In genomic region chr3:150373234-150373633, GRCh38 we compare ENCODE assay signal across 17 cellular contexts. TPM values are rescaled to one million over a fixed set of nuclear protein-coding genes. Genes with fewer than 3 reads are reported as not detected.
DNase-seq lines count a peak whose midpoint lies in the region; ATAC-seq and TF ChIP-seq lines count a peak whose summit lies in the region.
"Had no signal": no experiment of that assay in that cellular context is flagged by ENCODE, and none has a peak within 500 bp of the region (broad histone marks: within the 10 kb centered on the region; RNA-seq: fewer than 3 reads in every experiment).

No MANE protein-coding gene starts in this region.

- no peak overlapping the region for H2BK5ac ChIP-seq in mesenchymal stem cell (ENCODE audit: low read depth, low read length, poor library complexity, severe bottlenecking)

- intact Hi-C loops in CD14-positive monocyte (cut with micrococcal nuclease) (no loop called here), activated B cell treated with CpG ODN at 0.5 μM for 24 hours (cut with micrococcal nuclease) (loop anchor here (5.0 kb wide), 1 partner anchor 39 kb away; no protein-coding TSS in a partner anchor), thyroid gland (cut with DNase I) (no loop called here)

- H3K4me1 ChIP-seq in mesenchymal stem cell (ENCODE audit: control insufficient read depth, insufficient read depth, low read depth, low read length) (no peaks in the 10 kb centered on the region), thyroid gland (peaks cover 14 to 30% of the 10 kb centered on the region in 2 donors)
- H3K4me1 ChIP-seq: BLaER1, prostate gland had no signal

- no peak for TF ChIP-seq POLR2A in thyroid gland (IDR thresholded peaks at IDR 0.05)

- ATAC-seq in activated B cell treated with CpG ODN at 0.5 μM for 24 hours (ENCODE audit: low read depth), result no peak
- ATAC-seq: gastroesophageal sphincter, left ventricle myocardium superior had no signal

- H2BK120ac ChIP-seq in mesenchymal stem cell (ENCODE audit: low read depth, low read length), result no peak overlapping the region

- H3K4me1 Mint-ChIP-seq in CD14-positive monocyte, result peaks cover 26% of the 10 kb centered on the region
- H3K4me1 Mint-ChIP-seq in HFFc6 (ENCODE audit: low read depth), result peaks cover 81% of the 10 kb centered on the region
- peaks cover 17% of the 10 kb centered on the region for H3K4me1 Mint-ChIP-seq in activated B cell treated with CpG ODN at 0.5 μM for 24 hours

- CTCF ChIA-PET in activated B cell treated with CpG ODN at 0.5 μM for 24 hours (lab: Charles Lee), result interaction anchor here (1.5 kb wide), 1 partner anchor 37 kb away, joined by 4 read pairs; no protein-coding TSS in a partner anchor

- H3K9ac ChIP-seq in mesenchymal stem cell (ENCODE audit: low read length), result peak overlapping the region; percentile 27
- H3K9ac ChIP-seq: BLaER1 had no signal

- no peak overlapping the region for H3K14ac ChIP-seq in mesenchymal stem cell (ENCODE audit: low read length in 2 of 2)

- H4K8ac ChIP-seq in mesenchymal stem cell (ENCODE audit: low read length), result no peak overlapping the region

- DNase-seq in CD14-positive monocyte (ENCODE audit: low spot score) (no peak), HFFc6 (no peak), activated B cell treated with CpG ODN at 0.5 μM for 24 hours (no peak), mesenchymal stem cell (no peak), NCI-H2029 (lab: John Stamatoyannopoulos, UW) (no peak), thyroid gland (no peak), dedifferentiated amniotic fluid mesenchymal stem cell (ENCODE audit: extremely low spot score) (no peak)
- DNase-seq: activated CD4-positive, CD25-positive, alpha-beta regulatory T cell; amniotic stem cell; DND-41; left ventricle myocardium superior; NCI-H1930; NCI-H510A treated with DMSO at 0.1 percent for 48 hours had no signal

- H3K27ac Mint-ChIP-seq in CD14-positive monocyte, result peak overlapping the region in 4 of 7 donors; percentile 51 to 79 (median 66)
- H3K27ac Mint-ChIP-seq in HFFc6, result peak overlapping the region; percentile 37; the same call in 1 of the 2 replicates
- H3K27ac Mint-ChIP-seq in activated B cell treated with CpG ODN at 0.5 μM for 24 hours, result no peak overlapping the region

- H2AK5ac ChIP-seq in mesenchymal stem cell (ENCODE audit: low read length, severe bottlenecking), result no peak overlapping the region

- H3K27me3 Mint-ChIP-seq in CD14-positive monocyte (ENCODE audit: low read depth in 3 of 3) (peaks cover 0 to 1% (median 0%) of the 10 kb centered on the region in 3 donors), HFFc6 (ENCODE audit: insufficient read depth) (no peaks in the 10 kb centered on the region), activated B cell treated with CpG ODN at 0.5 μM for 24 hours (no peaks in the 10 kb centered on the region)

- no peak overlapping the region for H3K27ac ChIP-seq in mesenchymal stem cell (ENCODE audit: low read length, poor library complexity, severe bottlenecking)
- no peak overlapping the region for H3K27ac ChIP-seq in thyroid gland
- H3K27ac ChIP-seq: BLaER1, prostate gland had no signal

- H2BK12ac ChIP-seq in mesenchymal stem cell (ENCODE audit: low read length in 2 of 2), result no peak overlapping the region

- H3K4ac ChIP-seq in mesenchymal stem cell (ENCODE audit: low read depth in 1 of 2, low read length in 2 of 2), result no peak overlapping the region

- H3K27me3 ChIP-seq in mesenchymal stem cell (ENCODE audit: control insufficient read depth in 1 of 2, insufficient read depth in 1 of 2, low read length in 2 of 2) (no peaks in the 10 kb centered on the region), thyroid gland (no peaks in the 10 kb centered on the region)
- H3K27me3 ChIP-seq: BLaER1, gastroesophageal sphincter, MG63 had no signal

- H3K9me3 ChIP-seq in mesenchymal stem cell (ENCODE audit: control insufficient read depth, low read length) (no peaks in the 10 kb centered on the region), thyroid gland (no peaks in the 10 kb centered on the region)
- H3K9me3 ChIP-seq: BLaER1, gastroesophageal sphincter, prostate gland had no signal

- no peak overlapping the region for H4K91ac ChIP-seq in mesenchymal stem cell (ENCODE audit: low read length)

- peak overlapping the region; percentile 40 to 74 for H3K4me3 Mint-ChIP-seq in CD14-positive monocyte
- peak overlapping the region; percentile 61 for H3K4me3 Mint-ChIP-seq in HFFc6
- H3K4me3 Mint-ChIP-seq in activated B cell treated with CpG ODN at 0.5 μM for 24 hours, result peak overlapping the region; percentile 68

- H3K18ac ChIP-seq in mesenchymal stem cell (ENCODE audit: low read depth in 1 of 2, low read length in 2 of 2), result no peak overlapping the region

- H3K9me3 Mint-ChIP-seq in CD14-positive monocyte, result no peaks in the 10 kb centered on the region
- H3K9me3 Mint-ChIP-seq in HFFc6, result no peaks in the 10 kb centered on the region
- no peaks in the 10 kb centered on the region for H3K9me3 Mint-ChIP-seq in activated B cell treated with CpG ODN at 0.5 μM for 24 hours

- H2BK15ac ChIP-seq in mesenchymal stem cell (ENCODE audit: low read depth, poor library complexity, severe bottlenecking), result no peak overlapping the region

- H3K23ac ChIP-seq in mesenchymal stem cell (ENCODE audit: low read length in 2 of 2), result no peak overlapping the region

- H3K36me3 ChIP-seq in mesenchymal stem cell (ENCODE audit: control insufficient read depth in 1 of 2, insufficient read depth in 2 of 2, low read depth in 1 of 2, low read length in 2 of 2) (no peaks in the 10 kb centered on the region), thyroid gland (no peaks in the 10 kb centered on the region)
- H3K36me3 ChIP-seq: BLaER1, gastroesophageal sphincter, MG63, prostate gland had no signal

- peaks cover 5% of the 10 kb centered on the region for H3K79me1 ChIP-seq in mesenchymal stem cell (replicated peaks; ENCODE audit: low read length, poor library complexity, severe bottlenecking)

- TF ChIP-seq CTCF in CD14-positive monocyte (IDR thresholded peaks at IDR 0.05), result no peak
- TF ChIP-seq CTCF in HFFc6 (IDR thresholded peaks at IDR 0.05), result no peak
- no peak for TF ChIP-seq CTCF in activated B cell treated with CpG ODN at 0.5 μM for 24 hours (IDR thresholded peaks at IDR 0.05)
- no peak for TF ChIP-seq CTCF in thyroid gland (IDR thresholded peaks at IDR 0.05)

- WGBS in mesenchymal stem cell, result 100% methylated on average over 1 of the region's 2 CpGs
- 93 to 97% methylated on average over 2 of the region's 2 CpGs for WGBS in thyroid gland, 2 donors

- H3K4me2 ChIP-seq in mesenchymal stem cell (ENCODE audit: low read length, poor library complexity, severe bottlenecking), result no peak overlapping the region
- H3K4me2 ChIP-seq: BLaER1 had no signal

- H3K36me3 Mint-ChIP-seq in CD14-positive monocyte, result no peaks in the 10 kb centered on the region
- peaks cover 13% of the 10 kb centered on the region for H3K36me3 Mint-ChIP-seq in HFFc6 (ENCODE audit: low read depth)
- H3K36me3 Mint-ChIP-seq in activated B cell treated with CpG ODN at 0.5 μM for 24 hours (ENCODE audit: low read depth), result no peaks in the 10 kb centered on the region

- no peak overlapping the region for H2AFZ ChIP-seq in mesenchymal stem cell (ENCODE audit: low read depth, low read length)

- POLR2A ChIA-PET in activated B cell treated with CpG ODN at 0.5 μM for 24 hours (lab: Charles Lee), result interaction anchor here (1.6 to 1.7 kb wide), 2 partner anchors 9 to 36 kb away, joined by 3 to 7 read pairs; no protein-coding TSS in a partner anchor

- H3K4me3 ChIP-seq in mesenchymal stem cell (ENCODE audit: insufficient read depth in 1 of 2, low read depth in 1 of 2, low read length in 2 of 2), result no peak overlapping the region
- no peak overlapping the region for H3K4me3 ChIP-seq in thyroid gland (replicated peaks in 1 of 3)
- H3K4me3 ChIP-seq: BLaER1, gastroesophageal sphincter, MG63, prostate gland had no signal

RNA-seq across cellular contexts. Expression of gene TSC22D2, which starts 34.9 kb away (rescaled TPM):
- 1 to 10 TPM; 5.1 to 5.7 TPM for polyA plus RNA-seq in CD14-positive monocyte
- 10 to 100 TPM; 56.8 to 81.2 (median 63.0) TPM for total RNA-seq in HFFc6 (2021; fragmentation: NEBNext Ultra II Directional; extraction: Animal tissue kit (Norgen Biotek cat#: 25700))
- total RNA-seq in activated B cell treated with CpG ODN at 0.5 μM for 24 hours (35.9 and 38.9 TPM in 2 replicates), thyroid gland (10 to 100 TPM; 14.4 to 35.1 (median 21.2) TPM)
- 29.1 TPM for polyA plus RNA-seq in mesenchymal stem cell (2013, experiment 1 of 2)
- polyA plus RNA-seq in mesenchymal stem cell (2013, experiment 2 of 2), result 29.3 TPM
